Comparison of ENCODE assay signal across 23 cellular contexts in genomic region chr17:13323990-13324389, GRCh38.
A peak's percentile ranks its signal among the peaks of the same experiment; 100 is the strongest.
DNase-seq lines count a peak whose midpoint lies in the region; ATAC-seq, FAIRE-seq and TF ChIP-seq lines count a peak whose summit lies in the region.
"Had no signal": no experiment of that assay in that cellular context is flagged by ENCODE, and none has a peak within 500 bp of the region (broad histone marks: within the 10 kb centered on the region; RNA-seq: fewer than 3 reads in every experiment).

No MANE protein-coding gene starts in this region.

- BruUV-seq in HepG2 (replicated peaks; lab: Mats Ljungman, UMichigan), result no TSS peak

- no peak overlapping the region for H3K9ac ChIP-seq in fibroblast of lung (ENCODE audit: insufficient read depth, low read length)
- no peak overlapping the region for H3K9ac ChIP-seq in HepG2 (ENCODE audit: insufficient read depth, low read depth, low read length)

- H3K9me3 ChIP-seq in fibroblast of lung (ENCODE audit: control insufficient read depth, insufficient read depth, low read depth, low read length) (no peaks in the 10 kb centered on the region), HepG2 (ENCODE audit: low read length) (no peaks in the 10 kb centered on the region)
- H3K9me3 ChIP-seq: HAP-1, SJCRH30 had no signal

- no peak overlapping the region for H3K4me2 ChIP-seq in fibroblast of lung (ENCODE audit: extremely low read depth, insufficient read depth, low read length)
- H3K4me2 ChIP-seq in HepG2 (ENCODE audit: low read depth, low read length), result no peak overlapping the region
- H3K4me2 ChIP-seq: GM23338 had no signal

- POLR2A ChIA-PET in HepG2 (lab: Yijun Ruan, JAX), result no interaction called here

- ATAC-seq in HepG2 (no peak), GM21390 (IDR thresholded peaks at IDR 0.05; ENCODE audit: unreplicated experiment) (no peak)
- no peak for ATAC-seq in natural killer cell treated with Interleukin-12 subunit alpha and Interleukin-12 subunit beta and Interleukin-15 and Interleukin-18, amount 100 ng/mL, for 72 hours
- ATAC-seq: GM12878, GM23338 had no signal

- DNase-seq in EH (ENCODE audit: low read depth) (peak; percentile 3), amniotic epithelial cell (ENCODE audit: low read depth) (peak; percentile 76), fibroblast of lung (ENCODE audit: low read depth in 2 of 2) (peak; percentile 66 to 69), HepG2 (ENCODE audit: low spot score) (peak; percentile 50), cerebellar cortex (ENCODE audit: low spot score) (no peak)
- no peak for DNase-seq in activated naive CD4-positive, alpha-beta T cell treated with anti-CD3 and anti-CD28 coated beads, Interleukin-2, amount 10 ng/mL, durations not matched to agents 7 days and 5 days
- no peak for DNase-seq in natural killer cell treated with Interleukin-12 subunit alpha and Interleukin-12 subunit beta and Interleukin-15 and Interleukin-18, amount 100 ng/mL, for 72 hours (ENCODE audit: low spot score)
- DNase-seq: 8988T, KG1, NCI-H1092 treated with DMSO at 0.1 percent for 48 hours, NCI-H2081, NCI-H2171, NCI-H345, NCI-H526, OCI-M1, SJCRH30 had no signal

- H3K36me3 ChIP-seq in fibroblast of lung (ENCODE audit: control insufficient read depth, insufficient read depth, low read length) (no peaks in the 10 kb centered on the region), HepG2 (replicated peaks in 1 of 2; ENCODE audit: control insufficient read depth in 1 of 2, insufficient read depth in 2 of 2, low read length in 2 of 2) (no peaks in the 10 kb centered on the region)
- H3K36me3 ChIP-seq: HAP-1, SJCRH30 had no signal

- in situ Hi-C loops in HepG2 (cut with HindIII; ENCODE audit: extremely low pct_ligation_motif_present, low pct_unique_long_range_greater_than_20kb), result no loop called here

- H4K20me1 ChIP-seq in fibroblast of lung (ENCODE audit: control insufficient read depth, extremely low read depth, insufficient read depth, low read length) (no peaks in the 10 kb centered on the region), HepG2 (ENCODE audit: insufficient read depth, low read length) (no peaks in the 10 kb centered on the region)

- H3K4me1 ChIP-seq in fibroblast of lung (ENCODE audit: control insufficient read depth, extremely low read depth, insufficient read depth, low read length), result no peaks in the 10 kb centered on the region
- H3K4me1 ChIP-seq in HepG2 (ENCODE audit: insufficient read depth, low read length), result peaks cover 46% of the 10 kb centered on the region
- H3K4me1 ChIP-seq: HAP-1, SJCRH30 had no signal

- no peaks in the 10 kb centered on the region for H3K36me3 Mint-ChIP-seq in activated naive CD4-positive, alpha-beta T cell treated with anti-CD3 and anti-CD28 coated beads, Interleukin-2, amount 10 ng/mL, durations not matched to agents 7 days and 5 days
- H3K36me3 Mint-ChIP-seq in natural killer cell treated with Interleukin-12 subunit alpha and Interleukin-12 subunit beta and Interleukin-15 and Interleukin-18, amount 100 ng/mL, for 72 hours, result no peaks in the 10 kb centered on the region
- H3K36me3 Mint-ChIP-seq: CD14-positive monocyte had no signal

- H3K27me3 ChIP-seq in fibroblast of lung (ENCODE audit: control insufficient read depth, insufficient read depth, low read length) (peaks cover 2% of the 10 kb centered on the region), HepG2 (ENCODE audit: control insufficient read depth in 1 of 2, insufficient read depth in 2 of 2, low read length in 2 of 2) (no peaks in the 10 kb centered on the region; a peak in 1 of 5 replicates)
- H3K27me3 ChIP-seq: SJCRH30 had no signal

- no peaks in the 10 kb centered on the region for H3K79me2 ChIP-seq in fibroblast of lung (ENCODE audit: control insufficient read depth, insufficient read depth, low read length)
- no peaks in the 10 kb centered on the region for H3K79me2 ChIP-seq in HepG2 (ENCODE audit: insufficient read depth, low read length)

- TF ChIP-seq POLR2A in HepG2 (IDR thresholded peaks at IDR 0.05; ENCODE audit: insufficient read depth in 1 of 2, low read depth in 2 of 2, low read length in 2 of 2), result no peak

- no peak for TF ChIP-seq RAD21 in HepG2 (CRISPR knock-in tag; IDR thresholded peaks at IDR 0.05)

- no peak overlapping the region for H3K4me3 ChIP-seq in fibroblast of lung (replicated peaks in 1 of 4; ENCODE audit: control extremely low read depth in 1 of 4, insufficient read depth in 1 of 4, low read depth in 3 of 4, low read length in 4 of 4)
- no peak overlapping the region for H3K4me3 ChIP-seq in HepG2 (replicated peaks in 1 of 3; ENCODE audit: insufficient read depth in 1 of 3, low read depth in 2 of 3, low read length in 3 of 3)
- H3K4me3 ChIP-seq: GM12878, GM23338, HAP-1, SJCRH30 had no signal

- no peaks in the 10 kb centered on the region for H3K4me1 Mint-ChIP-seq in activated naive CD4-positive, alpha-beta T cell treated with anti-CD3 and anti-CD28 coated beads, Interleukin-2, amount 10 ng/mL, durations not matched to agents 7 days and 5 days
- H3K4me1 Mint-ChIP-seq in natural killer cell treated with Interleukin-12 subunit alpha and Interleukin-12 subunit beta and Interleukin-15 and Interleukin-18, amount 100 ng/mL, for 72 hours (ENCODE audit: low read depth in 2 of 2), result no peaks in the 10 kb centered on the region
- H3K4me1 Mint-ChIP-seq: B cell, CD14-positive monocyte, GM23338 had no signal

- no peak for FAIRE-seq in HepG2 (lab: Jason Lieb, UNC)
- FAIRE-seq: GM12878, RCC 7860 had no signal

- H3K27me3 Mint-ChIP-seq in activated naive CD4-positive, alpha-beta T cell treated with anti-CD3 and anti-CD28 coated beads, Interleukin-2, amount 10 ng/mL, durations not matched to agents 7 days and 5 days, result no peaks in the 10 kb centered on the region
- H3K27me3 Mint-ChIP-seq in natural killer cell treated with Interleukin-12 subunit alpha and Interleukin-12 subunit beta and Interleukin-15 and Interleukin-18, amount 100 ng/mL, for 72 hours, result peaks cover 0 to 6% of the 10 kb centered on the region in 2 donors
- H3K27me3 Mint-ChIP-seq: B cell had no signal

- H3K4me3 Mint-ChIP-seq in activated naive CD4-positive, alpha-beta T cell treated with anti-CD3 and anti-CD28 coated beads, Interleukin-2, amount 10 ng/mL, durations not matched to agents 7 days and 5 days, result no peak overlapping the region
- no peak overlapping the region for H3K4me3 Mint-ChIP-seq in natural killer cell treated with Interleukin-12 subunit alpha and Interleukin-12 subunit beta and Interleukin-15 and Interleukin-18, amount 100 ng/mL, for 72 hours
- H3K4me3 Mint-ChIP-seq: B cell, CD14-positive monocyte, GM23338 had no signal

- no peak overlapping the region for H3K27ac Mint-ChIP-seq in activated naive CD4-positive, alpha-beta T cell treated with anti-CD3 and anti-CD28 coated beads, Interleukin-2, amount 10 ng/mL, durations not matched to agents 7 days and 5 days
- H3K27ac Mint-ChIP-seq in natural killer cell treated with Interleukin-12 subunit alpha and Interleukin-12 subunit beta and Interleukin-15 and Interleukin-18, amount 100 ng/mL, for 72 hours, result no peak overlapping the region
- H3K27ac Mint-ChIP-seq: B cell, CD14-positive monocyte, GM23338 had no signal

- peak in 1 of 2 experiments; percentile 62; a peak in 1 of 4 replicates for TF ChIP-seq EP300 in HepG2 (IDR thresholded peaks at IDR 0.05; ENCODE audit: low read depth in 2 of 2, low read length in 2 of 2)
- TF ChIP-seq EP300 in HepG2 (CRISPR knock-in tag; IDR thresholded peaks at IDR 0.05; ENCODE audit: borderline replicate concordance), result no peak

- no peaks in the 10 kb centered on the region for H3K9me3 Mint-ChIP-seq in activated naive CD4-positive, alpha-beta T cell treated with anti-CD3 and anti-CD28 coated beads, Interleukin-2, amount 10 ng/mL, durations not matched to agents 7 days and 5 days
- H3K9me3 Mint-ChIP-seq in natural killer cell treated with Interleukin-12 subunit alpha and Interleukin-12 subunit beta and Interleukin-15 and Interleukin-18, amount 100 ng/mL, for 72 hours, result no peaks in the 10 kb centered on the region

- H3K27ac ChIP-seq in fibroblast of lung (ENCODE audit: insufficient read depth, low read length) (no peak overlapping the region), HepG2 (ENCODE audit: extremely low read length, insufficient read depth, low read length) (no peak overlapping the region)
- H3K27ac ChIP-seq: SJCRH30 had no signal

- intact Hi-C loops in HepG2 (cut with micrococcal nuclease; ENCODE audit: unreplicated experiment), result no loop called here

- CTCF ChIA-PET in HepG2 (lab: Yijun Ruan, JAX; ENCODE audit: low intra/inter-chr PET ratio, low total read pairs), result no interaction called here
- CTCF ChIA-PET in activated naive CD4-positive, alpha-beta T cell treated with anti-CD3 and anti-CD28 coated beads, Interleukin-2, amount 10 ng/mL, durations not matched to agents 7 days and 5 days (lab: Charles Lee), result no interaction called here

- H2AFZ ChIP-seq in fibroblast of lung (ENCODE audit: low read length) (no peak overlapping the region), HepG2 (ENCODE audit: low read length) (no peak overlapping the region)
- H2AFZ ChIP-seq: GM23338 had no signal

- no peak for TF ChIP-seq CTCF in fibroblast of lung (conservative IDR thresholded peaks at IDR 0.05 in 1 of 2, IDR thresholded peaks at IDR 0.05 in 1 of 2; ENCODE audit: low read depth in 1 of 2, low read length in 2 of 2)
- no peak for TF ChIP-seq CTCF in HepG2 (CRISPR knock-in tag; IDR thresholded peaks at IDR 0.05)

TF ChIP-seq in HepG2, 621 proteins besides CTCF, POLR2A, EP300 and RAD21 (continues in another document):
- TF ChIP-seq FOXP4 (CRISPR knock-in tag; IDR thresholded peaks at IDR 0.05), result 0 out of 2 replicates have a peak, but pooled peaks have one; percentile 19
- TF ChIP-seq ATF1 (CRISPR knock-in tag; IDR thresholded peaks at IDR 0.05), result 0 out of 2 replicates have a peak, but pooled peaks have one; percentile 21
- TF ChIP-seq CEBPG (CRISPR knock-in tag; IDR thresholded peaks at IDR 0.05), result peak; percentile 46; the same call in 1 of the 2 replicates
- TF ChIP-seq ISL2 (CRISPR knock-in tag; IDR thresholded peaks at IDR 0.05), result peak; percentile 78

Comparison
In these comparisons a context has a peak if more than half of its experiments do, and no peak if none do; other contexts are left out.
1. DNase-seq: peak in EH (single experiment), amniotic epithelial cell (single experiment), fibroblast of lung (2 of 2) and HepG2 (single experiment); none in activated naive CD4-positive, alpha-beta T cell treated with anti-CD3 and anti-CD28 coated beads, Interleukin-2, amount 10 ng/mL, durations not matched to agents 7 days and 5 days (single experiment), natural killer cell treated with Interleukin-12 subunit alpha and Interleukin-12 subunit beta and Interleukin-15 and Interleukin-18, amount 100 ng/mL, for 72 hours (single experiment) and cerebellar cortex (single experiment).